In genomic region chr5:147455321-147455720, GRCh38 we compare ENCODE assay signal across 8 cellular contexts. TPM values are rescaled to one million over a fixed set of nuclear protein-coding genes. Genes with fewer than 3 reads are reported as not detected.
DNase-seq lines count a peak whose midpoint lies in the region; ATAC-seq, FAIRE-seq and TF ChIP-seq lines count a peak whose summit lies in the region.

No MANE protein-coding gene starts in this region.

- BruUV-seq in HepG2 (replicated peaks; lab: Mats Ljungman, UMichigan) = no TSS peak

- no peak overlapping the region for H4K8ac ChIP-seq in neuronal stem cell (ENCODE audit: low read depth, low read length)

- H3K4me1 ChIP-seq in breast epithelium (peaks cover 0 to 2% of the 10 kb centered on the region in 2 donors), neuronal stem cell (ENCODE audit: control insufficient read depth in 2 of 2, insufficient read depth in 1 of 2, low read depth in 1 of 2, low read length in 2 of 2) (peaks cover 12 to 34% of the 10 kb centered on the region in 2 donors), HepG2 (ENCODE audit: insufficient read depth, low read length) (0 out of 2 replicates have a peak, but pooled peaks cover 4% of the 10 kb centered on the region)

- H3K9me3 ChIP-seq in breast epithelium (no peaks in the 10 kb centered on the region), neuronal stem cell (replicated peaks in 1 of 2; ENCODE audit: control insufficient read depth in 2 of 2, insufficient read depth in 1 of 2, low read depth in 1 of 2, low read length in 2 of 2) (peaks cover 0 to 1% of the 10 kb centered on the region in 2 donors), HepG2 (ENCODE audit: low read length) (no peaks in the 10 kb centered on the region)

- H3K4me3 ChIP-seq in breast epithelium = peak overlapping the region in 2 of 3 donors; percentile 74 to 89
- H3K4me3 ChIP-seq in neuronal stem cell (ENCODE audit: low read length in 2 of 2) = no peak overlapping the region
- H3K4me3 ChIP-seq in HepG2 (replicated peaks in 1 of 3; ENCODE audit: insufficient read depth in 1 of 3, low read depth in 2 of 3, low read length in 3 of 3) = no peak overlapping the region

- TF ChIP-seq EP300 in HepG2 (IDR thresholded peaks at IDR 0.05; ENCODE audit: low read depth in 2 of 2, low read length in 2 of 2) (no peak), HepG2 (CRISPR knock-in tag; IDR thresholded peaks at IDR 0.05; ENCODE audit: borderline replicate concordance) (no peak)

- no CpG with 5 or more reads among the region's 3 CpGs for WGBS in neuronal stem cell (ENCODE audit: extremely low coverage in 2 of 2, insufficient read length in 2 of 2, insufficient replicate concordance in 1 of 2), 2 donors
- 42% methylated on average over 3 of the region's 3 CpGs for WGBS in HepG2 (ENCODE audit: low lambda C conversion rate)

- no peaks in the 10 kb centered on the region for H4K20me1 ChIP-seq in HepG2 (ENCODE audit: insufficient read depth, low read length)

- no peaks in the 10 kb centered on the region for H3K36me3 ChIP-seq in breast epithelium
- H3K36me3 ChIP-seq in neuronal stem cell (replicated peaks in 1 of 2; ENCODE audit: control insufficient read depth in 2 of 2, insufficient read depth in 2 of 2, low read length in 2 of 2) = peaks cover 0 to 8% of the 10 kb centered on the region in 2 donors
- no peaks in the 10 kb centered on the region for H3K36me3 ChIP-seq in HepG2 (replicated peaks in 1 of 2; ENCODE audit: control insufficient read depth in 1 of 2, insufficient read depth in 2 of 2, low read length in 2 of 2)

- TF ChIP-seq RAD21 in HepG2 (CRISPR knock-in tag; IDR thresholded peaks at IDR 0.05) = no peak

- peak overlapping the region; percentile 82 to 94 for H3K27ac ChIP-seq in breast epithelium
- H3K27ac ChIP-seq in neuronal stem cell (replicated peaks; ENCODE audit: low read length) = peak overlapping the region; percentile 24
- H3K27ac ChIP-seq in HepG2 (ENCODE audit: extremely low read length, insufficient read depth, low read length) = no peak overlapping the region

- H3K79me1 ChIP-seq in neuronal stem cell (ENCODE audit: low read depth, low read length) = peaks cover 5% of the 10 kb centered on the region

- H2AFZ ChIP-seq in neuronal stem cell (ENCODE audit: low read length) (peak overlapping the region; percentile 15), HepG2 (ENCODE audit: low read length) (no peak overlapping the region)

- in situ Hi-C loops in HepG2 (cut with HindIII; ENCODE audit: extremely low pct_ligation_motif_present, low pct_unique_long_range_greater_than_20kb) = no loop called here

- no peak overlapping the region for H3K18ac ChIP-seq in neuronal stem cell (ENCODE audit: low read length)

- peaks cover 14 to 15% (median 15%) of the 10 kb centered on the region in 3 donors for H3K4me1 Mint-ChIP-seq in T-cell
- peaks cover 9% of the 10 kb centered on the region for H3K4me1 Mint-ChIP-seq in activated CD8-positive, alpha-beta T cell treated with anti-CD3 and anti-CD28 coated beads, Interleukin-2, amount 10 ng/mL, durations not matched to agents 7 days and 5 days (ENCODE audit: low read depth)

- H3K4ac ChIP-seq in neuronal stem cell (ENCODE audit: low read length) = no peak overlapping the region

- H2BK5ac ChIP-seq in neuronal stem cell (ENCODE audit: low read length) = no peak overlapping the region

- no peak overlapping the region for H2BK15ac ChIP-seq in neuronal stem cell (ENCODE audit: low read length)

- no peak overlapping the region for H3K23ac ChIP-seq in neuronal stem cell (ENCODE audit: low read depth, low read length, poor library complexity)

- H3K36me3 Mint-ChIP-seq in T-cell = no peaks in the 10 kb centered on the region
- no peaks in the 10 kb centered on the region for H3K36me3 Mint-ChIP-seq in activated CD8-positive, alpha-beta T cell treated with anti-CD3 and anti-CD28 coated beads, Interleukin-2, amount 10 ng/mL, durations not matched to agents 7 days and 5 days (ENCODE audit: low read depth)
- peaks cover 0 to 14% of the 10 kb centered on the region in 2 donors for H3K36me3 Mint-ChIP-seq in activated naive CD4-positive, alpha-beta T cell treated with anti-CD3 and anti-CD28 coated beads, Interleukin-2, amount 50 U/mL, for 72 hours

- no peak for TF ChIP-seq POLR2A in breast epithelium (IDR thresholded peaks at IDR 0.05)
- no peak for TF ChIP-seq POLR2A in HepG2 (IDR thresholded peaks at IDR 0.05; ENCODE audit: insufficient read depth in 1 of 2, low read depth in 2 of 2, low read length in 2 of 2)

- H3K27ac Mint-ChIP-seq in T-cell = no peak overlapping the region
- no peak overlapping the region for H3K27ac Mint-ChIP-seq in activated CD8-positive, alpha-beta T cell treated with anti-CD3 and anti-CD28 coated beads, Interleukin-2, amount 10 ng/mL, durations not matched to agents 7 days and 5 days
- H3K27ac Mint-ChIP-seq in activated naive CD4-positive, alpha-beta T cell treated with anti-CD3 and anti-CD28 coated beads, Interleukin-2, amount 50 U/mL, for 72 hours = no peak overlapping the region

- peaks cover 66 to 72% of the 10 kb centered on the region in 2 donors for H3K27me3 Mint-ChIP-seq in T-cell
- H3K27me3 Mint-ChIP-seq in activated CD8-positive, alpha-beta T cell treated with anti-CD3 and anti-CD28 coated beads, Interleukin-2, amount 10 ng/mL, durations not matched to agents 7 days and 5 days (ENCODE audit: low read depth) = peaks cover 44% of the 10 kb centered on the region

- intact Hi-C loops in breast epithelium (cut with DNase I; ENCODE audit: low total_unique reads) (loop anchor here (5.0 kb wide), 1 partner anchor 102 kb away; no protein-coding TSS in a partner anchor), HepG2 (cut with micrococcal nuclease; ENCODE audit: unreplicated experiment) (no loop called here)

- H3K4me3 Mint-ChIP-seq in T-cell = peak overlapping the region in 1 of 3 donors; percentile 88
- H3K4me3 Mint-ChIP-seq in activated CD8-positive, alpha-beta T cell treated with anti-CD3 and anti-CD28 coated beads, Interleukin-2, amount 10 ng/mL, durations not matched to agents 7 days and 5 days = no peak overlapping the region

- H3K9ac ChIP-seq in neuronal stem cell (ENCODE audit: low read depth, low read length, poor library complexity) (no peak overlapping the region), HepG2 (ENCODE audit: insufficient read depth, low read depth, low read length) (no peak overlapping the region)

- H3K4me2 ChIP-seq in neuronal stem cell (ENCODE audit: insufficient read depth, low read length, poor library complexity, severe bottlenecking) (no peak overlapping the region), HepG2 (ENCODE audit: low read depth, low read length) (no peak overlapping the region)

- no peak overlapping the region for H4K91ac ChIP-seq in neuronal stem cell (ENCODE audit: low read depth, low read length, poor library complexity)

- no peak for TF ChIP-seq CTCF in breast epithelium (IDR thresholded peaks at IDR 0.05)
- no peak for TF ChIP-seq CTCF in HepG2 (CRISPR knock-in tag; IDR thresholded peaks at IDR 0.05)

- no peak overlapping the region for H2AK5ac ChIP-seq in neuronal stem cell (ENCODE audit: low read depth, low read length)

- H3K27me3 ChIP-seq in breast epithelium (no peaks in the 10 kb centered on the region), neuronal stem cell (ENCODE audit: control insufficient read depth in 3 of 3, insufficient read depth in 3 of 3, low read depth in 1 of 3, low read length in 3 of 3) (no peaks in the 10 kb centered on the region), HepG2 (ENCODE audit: control insufficient read depth in 1 of 2, insufficient read depth in 2 of 2, low read length in 2 of 2) (peaks cover 6 to 29% of the 10 kb centered on the region in 2 experiments; a peak in 4 of 5 replicates)

- CTCF ChIA-PET in HepG2 (lab: Yijun Ruan, JAX; ENCODE audit: low intra/inter-chr PET ratio, low total read pairs) (no interaction called here), T-cell (lab: Charles Lee) (interaction anchor here in 1 of 2 donors (0.6 kb wide), 1 partner anchor 452 kb away, joined by 3 read pairs; no protein-coding TSS in a partner anchor)
- CTCF ChIA-PET in activated CD8-positive, alpha-beta T cell treated with anti-CD3 and anti-CD28 coated beads, Interleukin-2, amount 10 ng/mL, durations not matched to agents 7 days and 5 days (lab: Charles Lee) = interaction anchor here (1.3 kb wide), 1 partner anchor 120 kb away, joined by 5 read pairs; no protein-coding TSS in a partner anchor

- POLR2A ChIA-PET in HepG2 (lab: Yijun Ruan, JAX) (no interaction called here), T-cell (lab: Charles Lee) (no interaction called here)
- POLR2A ChIA-PET in activated CD8-positive, alpha-beta T cell treated with anti-CD3 and anti-CD28 coated beads, Interleukin-2, amount 10 ng/mL, durations not matched to agents 7 days and 5 days (lab: Charles Lee) = no interaction called here

- DNase-seq in Daoy (ENCODE audit: low read depth) (peak; percentile 36), breast epithelium (ENCODE audit: low spot score in 2 of 2) (no peak), neuronal stem cell (ENCODE audit: low spot score) (no peak), HepG2 (ENCODE audit: low spot score) (no peak), T-cell (no peak)
- DNase-seq in activated CD8-positive, alpha-beta T cell treated with anti-CD3 and anti-CD28 coated beads, Interleukin-2, amount 10 ng/mL, durations not matched to agents 7 days and 5 days = no peak
- no peak for DNase-seq in activated naive CD4-positive, alpha-beta T cell treated with anti-CD3 and anti-CD28 coated beads, Interleukin-2, amount 50 U/mL, for 72 hours (ENCODE audit: low spot score in 2 of 2)

- no peaks in the 10 kb centered on the region for H3K79me2 ChIP-seq in HepG2 (ENCODE audit: insufficient read depth, low read length)

- H2BK120ac ChIP-seq in neuronal stem cell (ENCODE audit: low read depth, low read length) = no peak overlapping the region

- no peak overlapping the region for H2BK12ac ChIP-seq in neuronal stem cell (ENCODE audit: low read length)

- H3K9me3 Mint-ChIP-seq in T-cell = no peaks in the 10 kb centered on the region
- no peaks in the 10 kb centered on the region for H3K9me3 Mint-ChIP-seq in activated CD8-positive, alpha-beta T cell treated with anti-CD3 and anti-CD28 coated beads, Interleukin-2, amount 10 ng/mL, durations not matched to agents 7 days and 5 days (ENCODE audit: insufficient read depth)
- H3K9me3 Mint-ChIP-seq in activated naive CD4-positive, alpha-beta T cell treated with anti-CD3 and anti-CD28 coated beads, Interleukin-2, amount 50 U/mL, for 72 hours = peaks cover 0 to 5% of the 10 kb centered on the region in 2 donors

- peak; percentile 33 for ATAC-seq in HG03432 (IDR thresholded peaks at IDR 0.05; ENCODE audit: unreplicated experiment)
- ATAC-seq in HepG2 = no peak
- ATAC-seq in T-cell (replicated peaks in 1 of 4) = no peak
- no peak for ATAC-seq in activated CD8-positive, alpha-beta T cell treated with anti-CD3 and anti-CD28 coated beads, Interleukin-2, amount 10 ng/mL, durations not matched to agents 7 days and 5 days
- ATAC-seq in activated naive CD4-positive, alpha-beta T cell treated with anti-CD3 and anti-CD28 coated beads, Interleukin-2, amount 50 U/mL, for 72 hours = no peak

- no peak for FAIRE-seq in HepG2 (lab: Jason Lieb, UNC)

- H3K14ac ChIP-seq in neuronal stem cell (ENCODE audit: low read length) = no peak overlapping the region

RNA-seq across cellular contexts. Expression of gene DPYSL3, which starts 54.5 kb away (rescaled TPM):
- 133 and 141 TPM in 2 replicates for total RNA-seq in Daoy (2014; rRNA removed; shearing (Covaris generic))
- total RNA-seq in breast epithelium (10 to 100 TPM; 34.4 to 73.1 (median 34.7) TPM), HepG2 (2016; rRNA removed; fragmentation: Illumina TruSeq; extraction: Trizol) (0.15 TPM in 1 of 2 replicates, not detected in the other), T-cell (under 1 TPM; 0.09 to 0.68 (median 0.54) TPM)
- 143 TPM for polyA plus RNA-seq in neuronal stem cell (2013, experiment 1 of 2)
- 143 TPM for polyA plus RNA-seq in neuronal stem cell (2013, experiment 2 of 2)
- not detected in 2 replicates for total RNA-seq in HepG2 (2016; cell fraction: cytosol; rRNA removed; fragmentation: Illumina TruSeq; extraction: Trizol; ENCODE audit: low read depth)
- total RNA-seq in HepG2 (2016; cell fraction: insoluble cytoplasmic fraction; rRNA removed; fragmentation: Illumina TruSeq; extraction: Trizol) = 0.03 and 0.13 TPM in 2 replicates
- not detected in 2 replicates for total RNA-seq in HepG2 (2016; cell fraction: membrane; rRNA removed; fragmentation: Illumina TruSeq; extraction: Trizol)
- not detected in 2 replicates for total RNA-seq in HepG2 (2016; cell fraction: nucleus; rRNA removed; fragmentation: Illumina TruSeq; extraction: Trizol)
- polyA plus RNA-seq in HepG2 (2011; rRNA removed) = 0.03 and 0.08 TPM in 2 replicates
- 0.01 TPM in 1 of 2 replicates, not detected in the other for polyA plus RNA-seq in HepG2 (2011; cell fraction: cytosol; rRNA removed)
- polyA plus RNA-seq in HepG2 (2011; cell fraction: nucleus; rRNA removed) = 0.03 and 0.16 TPM in 2 replicates
- not detected in 2 replicates for polyA plus RNA-seq in HepG2 (2012)
- not detected in 2 replicates for polyA plus RNA-seq in HepG2 (2016; cell fraction: cytosol; fragmentation: Illumina TruSeq; extraction: Trizol; ENCODE audit: low read depth)
- 0.04 TPM in 1 of 2 replicates, not detected in the other for polyA plus RNA-seq in HepG2 (2016; cell fraction: insoluble cytoplasmic fraction; fragmentation: Illumina TruSeq; extraction: Trizol; ENCODE audit: low read depth)
- 0.07 TPM in 1 of 2 replicates, not detected in the other for polyA plus RNA-seq in HepG2 (2016; cell fraction: membrane; fragmentation: Illumina TruSeq; extraction: Trizol; ENCODE audit: low read depth)
- polyA plus RNA-seq in HepG2 (2016; cell fraction: nucleus; fragmentation: Illumina TruSeq; extraction: Trizol; ENCODE audit: insufficient read depth, low read depth) = not detected in 2 replicates
- polyA minus RNA-seq in HepG2 (2011; rRNA and poly(A)+ RNA removed; ENCODE audit: low replicate concordance) = 2.1 TPM in 1 of 2 replicates, not detected in the other
- polyA minus RNA-seq in HepG2 (2011; cell fraction: cytosol; rRNA and poly(A)+ RNA removed) = not detected in 2 replicates
- polyA minus RNA-seq in HepG2 (2011; cell fraction: nucleus; rRNA and poly(A)+ RNA removed) = 0.12 and 0.26 TPM in 2 replicates
- under 1 TPM in 1 of 2 experiments, not detected in 1; 0.23 TPM for total RNA-seq in activated CD8-positive, alpha-beta T cell treated with anti-CD3 and anti-CD28 coated beads, Interleukin-2, amount 10 ng/mL, durations not matched to agents 7 days and 5 days
- under 1 TPM in 1 of 2 donors, not detected in 1; 0.54 TPM for total RNA-seq in activated naive CD4-positive, alpha-beta T cell treated with anti-CD3 and anti-CD28 coated beads, Interleukin-2, amount 50 U/mL, for 72 hours

Comparison
In these comparisons a context has a peak if more than half of its experiments do, and no peak if none do; other contexts are left out.
1. H3K4me3 ChIP-seq: peak in breast epithelium (2 of 3); none in neuronal stem cell (0 of 2) and HepG2 (0 of 3).
2. RNA of gene DPYSL3, which starts 54.5 kb away (total RNA-seq): 133 to 141 TPM in Daoy and 34.4 to 73.1 TPM in breast epithelium; 0.54 TPM in activated naive CD4-positive, alpha-beta T cell treated with anti-CD3 and anti-CD28 coated beads, Interleukin-2, amount 50 U/mL, for 72 hours, 0.09 to 0.68 TPM in T-cell, 0.23 TPM in activated CD8-positive, alpha-beta T cell treated with anti-CD3 and anti-CD28 coated beads, Interleukin-2, amount 10 ng/mL, durations not matched to agents 7 days and 5 days and 0.03 to 0.15 TPM in HepG2; every median in the first group is over 10 times any median in the second.